In the genomic region with DNA sequence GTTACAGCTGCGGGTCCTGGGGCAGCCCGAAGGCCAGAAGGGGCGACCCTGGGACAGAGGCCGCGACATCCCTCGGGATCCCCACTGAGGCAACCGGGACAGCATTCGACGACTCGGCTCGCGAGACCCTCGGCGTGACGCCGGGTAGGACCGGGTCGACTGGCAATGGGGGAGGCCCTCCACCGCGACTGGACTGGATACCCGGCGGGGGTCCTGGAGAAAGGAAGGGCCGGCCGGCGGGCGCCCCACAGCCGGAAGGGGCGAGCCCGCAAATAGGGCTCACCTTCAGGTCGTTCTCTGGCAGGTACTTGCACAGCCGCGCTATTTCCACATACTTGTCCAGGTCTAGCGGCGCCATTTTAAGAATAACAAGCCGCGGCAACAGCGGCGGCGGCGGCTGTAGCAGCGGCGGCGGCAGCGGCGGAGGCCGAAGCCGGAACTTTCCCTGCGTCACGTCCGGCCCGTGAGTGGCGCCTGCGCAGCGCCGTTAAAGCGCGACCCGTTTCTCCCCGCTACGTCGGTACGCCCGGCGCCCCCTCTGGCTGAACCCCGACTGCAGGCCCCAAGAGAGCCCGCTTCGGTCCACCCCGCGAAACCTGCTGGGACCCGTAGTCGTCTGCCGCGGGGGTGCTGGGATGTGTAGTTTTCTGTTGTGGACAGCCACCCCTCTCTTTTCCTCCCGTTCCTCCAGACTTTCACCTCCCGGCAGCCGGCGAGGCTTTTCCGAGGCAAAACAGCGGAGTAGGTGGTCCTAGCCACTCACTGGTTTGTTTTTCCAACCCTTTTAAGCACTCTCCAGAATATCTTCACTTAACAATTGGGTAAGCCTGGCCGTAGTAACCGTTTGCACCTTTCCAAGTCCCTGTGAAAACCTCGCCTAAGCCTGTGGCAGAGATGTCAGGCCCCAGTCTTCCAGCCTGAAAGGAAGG, we compare ENCODE assay signal across 8 cellular contexts. TPM values are rescaled to one million over a fixed set of nuclear protein-coding genes. Genes with fewer than 3 reads are reported as not detected.
DNase-seq lines count a peak whose midpoint lies in the region; ATAC-seq and TF ChIP-seq lines count a peak whose summit lies in the region.

Gene PPP6C, minus strand, starts transcription at position 443 of the 929 bp plus-strand sequence. Its CDS starts 85 bp downstream, at position 358.

- H3K36me3 ChIP-seq in RWPE2 (ENCODE audit: low read depth) = peaks cover 6% of the 10 kb centered on the region

- peaks cover 18% of the 10 kb centered on the region for H3K4me1 Mint-ChIP-seq in nephron
- H3K4me1 Mint-ChIP-seq in stimulated activated naive CD8-positive, alpha-beta T cell treated with anti-CD3 and anti-CD28 coated beads, Interleukin-15, Interleukin-2, amounts not matched to agents 100 ng/mL and 50 ng/mL, for 24 hours (ENCODE audit: low read depth) = peaks cover 69% of the 10 kb centered on the region

- H3K27me3 Mint-ChIP-seq in nephron (ENCODE audit: low read depth) = no peaks in the 10 kb centered on the region
- no peaks in the 10 kb centered on the region for H3K27me3 Mint-ChIP-seq in stimulated activated naive CD8-positive, alpha-beta T cell treated with anti-CD3 and anti-CD28 coated beads, Interleukin-15, Interleukin-2, amounts not matched to agents 100 ng/mL and 50 ng/mL, for 24 hours

- H3K36me3 Mint-ChIP-seq in nephron (ENCODE audit: low read depth) = no peaks in the 10 kb centered on the region
- peaks cover 3% of the 10 kb centered on the region for H3K36me3 Mint-ChIP-seq in stimulated activated naive CD8-positive, alpha-beta T cell treated with anti-CD3 and anti-CD28 coated beads, Interleukin-15, Interleukin-2, amounts not matched to agents 100 ng/mL and 50 ng/mL, for 24 hours (ENCODE audit: low read depth)

- no peaks in the 10 kb centered on the region for H3K9me3 Mint-ChIP-seq in nephron
- no peaks in the 10 kb centered on the region for H3K9me3 Mint-ChIP-seq in stimulated activated naive CD8-positive, alpha-beta T cell treated with anti-CD3 and anti-CD28 coated beads, Interleukin-15, Interleukin-2, amounts not matched to agents 100 ng/mL and 50 ng/mL, for 24 hours

- H3K4me3 ChIP-seq in LNCaP clone FGC (ENCODE audit: low read depth, low read length) = peak within 1 kb of the TSS; percentile 100
- peak within 1 kb of the TSS; percentile 93 for H3K4me3 ChIP-seq in RWPE2 (ENCODE audit: severe bottlenecking)
- peak within 1 kb of the TSS; percentile 98 for H3K4me3 ChIP-seq in fibroblast of pulmonary artery (replicated peaks; ENCODE audit: low read depth, low read length)

- DNase-seq in ELF-1 (ENCODE audit: low read depth, low spot score) = peak; percentile 97
- DNase-seq in H4 (ENCODE audit: low spot score) = peak; percentile 92
- peak; percentile 58 for DNase-seq in LNCaP clone FGC (ENCODE audit: low read depth)
- peak; percentile 95 for DNase-seq in RWPE2 (ENCODE audit: low spot score)
- peak; percentile 96 for DNase-seq in activated T-helper 9 cell treated with anti-CD3 and anti-CD28 coated beads, Interleukin-2, amount 50 U/mL, for 16 hours (ENCODE audit: low read depth)
- peak; percentile 97 for DNase-seq in fibroblast of pulmonary artery (ENCODE audit: low read depth)

- H3K4me1 ChIP-seq in RWPE2 (ENCODE audit: insufficient read depth, poor library complexity, severe bottlenecking) = peaks cover 3% of the 10 kb centered on the region

- peak within 1 kb of the TSS; percentile 93 to 99 (median 95) for H3K27ac Mint-ChIP-seq in nephron
- peak within 1 kb of the TSS; percentile 96 for H3K27ac Mint-ChIP-seq in stimulated activated naive CD8-positive, alpha-beta T cell treated with anti-CD3 and anti-CD28 coated beads, Interleukin-15, Interleukin-2, amounts not matched to agents 100 ng/mL and 50 ng/mL, for 24 hours

- H3K27me3 ChIP-seq in RWPE2 (ENCODE audit: insufficient read depth, poor library complexity, severe bottlenecking) = no peaks in the 10 kb centered on the region

- TF ChIP-seq CTCF in LNCaP clone FGC (IDR thresholded peaks at IDR 0.05; ENCODE audit: control insufficient read depth, extremely low read depth, insufficient read depth) (peak; percentile 66), RWPE2 (IDR thresholded peaks at IDR 0.05; ENCODE audit: poor library complexity, severe bottlenecking) (peak; percentile 83), fibroblast of pulmonary artery (IDR thresholded peaks at IDR 0.05; ENCODE audit: low read length, missing control alignments) (peak; percentile 56), nephron (IDR thresholded peaks at IDR 0.05; ENCODE audit: unreplicated experiment in 3 of 3) (peak; percentile 44 to 61 (median 50))

- ATAC-seq in RWPE2 (ENCODE audit: low read depth) = peak; percentile 94

- H3K4me3 Mint-ChIP-seq in nephron = peak within 1 kb of the TSS; percentile 90 to 96 (median 95)
- H3K4me3 Mint-ChIP-seq in stimulated activated naive CD8-positive, alpha-beta T cell treated with anti-CD3 and anti-CD28 coated beads, Interleukin-15, Interleukin-2, amounts not matched to agents 100 ng/mL and 50 ng/mL, for 24 hours = peak within 1 kb of the TSS; percentile 98

- no peaks in the 10 kb centered on the region for H3K9me3 ChIP-seq in RWPE2 (ENCODE audit: severe bottlenecking)

- H3K27ac ChIP-seq in RWPE2 (ENCODE audit: poor library complexity, severe bottlenecking) = peak within 1 kb of the TSS; percentile 44

RNA-seq across cellular contexts. Expression of gene PPP6C, which starts in this region (rescaled TPM):
- total RNA-seq in H4 (2014; rRNA removed; shearing (Covaris generic)) = 53.8 and 54.8 TPM in 2 replicates

Comparison
In these comparisons a context has a peak if more than half of its experiments do, and no peak if none do; other contexts are left out.
1. Peak in every context shown above with its lines: DNase-seq, ATAC-seq, H3K4me3 ChIP-seq and H3K27ac ChIP-seq.